ENCODE assay signal across 1 cellular context in the genomic region with DNA sequence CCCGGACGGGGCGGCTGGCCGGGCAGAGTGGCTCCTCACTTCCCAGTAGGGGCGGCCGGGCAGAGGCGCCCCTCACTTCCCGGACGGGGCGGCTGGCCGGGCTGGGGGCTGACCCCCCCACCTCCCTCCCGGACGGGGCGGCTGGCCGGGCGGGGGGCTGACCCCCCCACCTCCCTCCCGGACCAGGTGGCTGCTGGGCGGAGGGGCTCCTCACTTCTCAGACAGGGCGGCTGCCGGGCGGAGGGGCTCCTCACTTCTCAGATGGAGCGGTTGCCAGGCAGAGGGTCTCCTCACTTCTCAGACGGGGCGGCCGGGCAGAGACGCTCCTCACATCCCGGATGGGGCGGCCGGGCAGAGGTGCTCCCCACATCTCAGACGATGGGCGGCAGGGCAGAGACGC. TPM values are rescaled to one million over a fixed set of nuclear protein-coding genes. Genes with fewer than 3 reads are reported as not detected.
"Had no signal": no experiment of that assay in that cellular context is flagged by ENCODE, and none has a peak within 500 bp of the region (broad histone marks: within the 10 kb centered on the region; RNA-seq: fewer than 3 reads in every experiment).

No MANE protein-coding gene starts in this region.

RNA-seq across cellular contexts. Expression of gene CFB, which starts 13.8 kb away (rescaled TPM):
- total RNA-seq: G401 had no signal
